In the genomic region with DNA sequence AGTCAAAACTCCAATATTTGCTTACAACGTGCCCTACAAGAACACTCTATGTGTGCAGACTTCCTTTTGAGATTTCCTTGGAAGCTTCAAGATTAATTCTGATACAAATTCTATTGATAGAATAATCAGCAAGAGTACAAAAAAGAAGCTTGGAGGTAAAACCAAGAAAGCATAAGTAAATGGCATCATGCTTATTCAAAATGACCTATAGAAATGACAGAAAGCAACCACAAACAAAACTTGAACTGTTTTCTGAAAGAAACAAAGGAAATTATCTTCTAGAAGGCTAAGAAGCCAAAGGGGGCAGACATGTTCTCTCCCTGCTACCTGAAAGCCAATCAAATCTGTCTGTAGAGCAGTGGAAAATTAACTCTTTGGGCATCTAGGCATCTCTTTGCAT, we compare ENCODE assay signal across 6 cellular contexts.
"Had no signal": no experiment of that assay in that cellular context is flagged by ENCODE, and none has a peak within 500 bp of the region (broad histone marks: within the 10 kb centered on the region; RNA-seq: fewer than 3 reads in every experiment).

No MANE protein-coding gene starts in this region.

- DNase-seq: GM23248, H9, HCEC 1CT, IMR-90, KG1 had no signal

- H2AFZ ChIP-seq: GM23248 had no signal

- ATAC-seq: K562 had no signal

- H3K27ac ChIP-seq: GM23248 had no signal

- H3K4me3 ChIP-seq: GM23248, K562 had no signal
